In genomic region chr7:1425292-1426136, GRCh38 we compare ENCODE assay signal across 15 cellular contexts. TPM values are rescaled to one million over a fixed set of nuclear protein-coding genes. Genes with fewer than 3 reads are reported as not detected.
DNase-seq lines count a peak whose midpoint lies in the region; ATAC-seq, FAIRE-seq and TF ChIP-seq lines count a peak whose summit lies in the region.
"Had no signal": no experiment of that assay in that cellular context is flagged by ENCODE, and none has a peak within 500 bp of the region (broad histone marks: within the 10 kb centered on the region; RNA-seq: fewer than 3 reads in every experiment).

No MANE protein-coding gene starts in this region.

- peaks cover 47% of the 10 kb centered on the region for H3K36me3 Mint-ChIP-seq in Calu3 (ENCODE audit: insufficient read depth, unreplicated experiment)
- no peaks in the 10 kb centered on the region for H3K36me3 Mint-ChIP-seq in CD8-positive, alpha-beta memory T cell

- no TSS peak for BruUV-seq in Calu3 (replicated peaks; lab: Mats Ljungman, UMichigan)

- TF ChIP-seq CTCF in Calu3 (IDR thresholded peaks at IDR 0.05; ENCODE audit: unreplicated experiment) (no peak), RWPE2 (IDR thresholded peaks at IDR 0.05; ENCODE audit: poor library complexity, severe bottlenecking) (no peak), keratinocyte (optimal IDR thresholded peaks at IDR 0.05 in 1 of 3, IDR thresholded peaks at IDR 0.05 in 1 of 3, conservative IDR thresholded peaks at IDR 0.05 in 1 of 3; ENCODE audit: extremely low read depth in 1 of 3, insufficient read depth in 2 of 3, low read length in 3 of 3) (no peak)

- dilution Hi-C loops in keratinocyte (cut with MboI; ENCODE audit: extremely low pct_ligation_motif_present, low sequenced_read_pairs) = no loop called here

- H3K4me1 Mint-ChIP-seq in Calu3 (ENCODE audit: low read depth, unreplicated experiment) = no peaks in the 10 kb centered on the region
- no peaks in the 10 kb centered on the region for H3K4me1 Mint-ChIP-seq in CD8-positive, alpha-beta memory T cell

- H3K4me1 ChIP-seq in RWPE2 (ENCODE audit: insufficient read depth, poor library complexity, severe bottlenecking) = no peaks in the 10 kb centered on the region
- peaks cover 3% of the 10 kb centered on the region for H3K4me1 ChIP-seq in keratinocyte (ENCODE audit: control insufficient read depth, extremely low read depth, insufficient read depth, low read length)
- no peaks in the 10 kb centered on the region for H3K4me1 ChIP-seq in CD8-positive, alpha-beta memory T cell (ENCODE audit: insufficient read depth, low read length)
- H3K4me1 ChIP-seq: SJSA1 had no signal

- intact Hi-C loops in Calu3 (cut with micrococcal nuclease; ENCODE audit: unreplicated experiment) = no loop called here

- H3K27me3 Mint-ChIP-seq in Calu3 (ENCODE audit: unreplicated experiment) = peaks cover 84% of the 10 kb centered on the region
- H3K27me3 Mint-ChIP-seq in CD8-positive, alpha-beta memory T cell = peaks cover 6 to 7% of the 10 kb centered on the region in 2 donors

- ATAC-seq in RWPE2 (ENCODE audit: low read depth) (0 out of 3 replicates have a peak, but pooled peaks have one; percentile 30), GM18511 (IDR thresholded peaks at IDR 0.05; ENCODE audit: unreplicated experiment) (no peak)
- ATAC-seq: sciatic nerve had no signal

- no peak overlapping the region for H3K4me3 Mint-ChIP-seq in Calu3 (ENCODE audit: low read depth, unreplicated experiment)
- H3K4me3 Mint-ChIP-seq in CD8-positive, alpha-beta memory T cell = no peak overlapping the region
- H3K4me3 Mint-ChIP-seq: activated T-cell treated with anti-CD3 and anti-CD28 coated beads, Interleukin-2, amount 50 U/mL, for 4 hours had no signal

- H3K27ac Mint-ChIP-seq in Calu3 (ENCODE audit: unreplicated experiment) = no peak overlapping the region
- H3K27ac Mint-ChIP-seq in CD8-positive, alpha-beta memory T cell = no peak overlapping the region
- H3K27ac Mint-ChIP-seq: naive B cell had no signal

- H3K36me3 ChIP-seq in RWPE2 (ENCODE audit: low read depth) (no peaks in the 10 kb centered on the region), keratinocyte (ENCODE audit: control insufficient read depth in 2 of 2, extremely low read depth in 1 of 2, insufficient read depth in 2 of 2, low read length in 2 of 2) (no peaks in the 10 kb centered on the region)
- H3K36me3 ChIP-seq in CD8-positive, alpha-beta memory T cell (ENCODE audit: insufficient read depth, low read length) = no peaks in the 10 kb centered on the region
- H3K36me3 ChIP-seq: SJSA1 had no signal

- no peak overlapping the region for H3K9ac ChIP-seq in keratinocyte (ENCODE audit: control insufficient read depth, extremely low read depth, insufficient read depth, low read length)

- no peak overlapping the region for H2AFZ ChIP-seq in keratinocyte (ENCODE audit: control insufficient read depth, low read length)

- DNase-seq in Calu3 (peak; percentile 42), GM19240 (ENCODE audit: insufficient read length, low spot score) (peak; percentile 39), RWPE2 (ENCODE audit: low spot score) (no peak), keratinocyte (ENCODE audit: low read depth, low spot score) (no peak), superior temporal gyrus (ENCODE audit: extremely low spot score) (no peak)
- DNase-seq in CD8-positive, alpha-beta memory T cell = no peak
- DNase-seq: activated CD4-positive, CD25-positive, alpha-beta regulatory T cell treated with anti-CD3 and anti-CD28 coated beads, Interleukin-2, amount 50 U/mL, for 72 hours; activated T-cell treated with anti-CD3 and anti-CD28 coated beads, Interleukin-2, amount 50 U/mL, for 4 hours; aorta; foreskin melanocyte; KG1; naive B cell had no signal

- peaks cover 14% of the 10 kb centered on the region for H3K27me3 ChIP-seq in RWPE2 (ENCODE audit: insufficient read depth, poor library complexity, severe bottlenecking)
- peaks cover 29% of the 10 kb centered on the region for H3K27me3 ChIP-seq in keratinocyte (ENCODE audit: control insufficient read depth, extremely low read depth, insufficient read depth, low read length)
- no peaks in the 10 kb centered on the region for H3K27me3 ChIP-seq in CD8-positive, alpha-beta memory T cell (ENCODE audit: insufficient read depth, low read length, poor library complexity, severe bottlenecking)

- no peaks in the 10 kb centered on the region for H3K9me1 ChIP-seq in keratinocyte (ENCODE audit: control insufficient read depth, extremely low read depth, insufficient read depth, low read length)

- H4K20me1 ChIP-seq in keratinocyte (ENCODE audit: control insufficient read depth, extremely low read depth, insufficient read depth, low read length) = no peaks in the 10 kb centered on the region

- H3K4me2 ChIP-seq in keratinocyte (ENCODE audit: control insufficient read depth, extremely low read depth, insufficient read depth, low read depth, low read length) = no peak overlapping the region

- CTCF ChIA-PET in Calu3 (lab: Charles Lee) = interaction anchor here (1.2 kb wide), 1 partner anchor 223 kb away, joined by 6 read pairs; no protein-coding TSS in a partner anchor
- CTCF ChIA-PET in CD8-positive, alpha-beta memory T cell (lab: Charles Lee) = interaction anchor here (0.6 kb wide), 1 partner anchor 13 kb away, joined by 3 read pairs; no protein-coding TSS in a partner anchor

- H3K27ac ChIP-seq in RWPE2 (ENCODE audit: poor library complexity, severe bottlenecking) (no peak overlapping the region), keratinocyte (ENCODE audit: control insufficient read depth, insufficient read depth, low read length) (no peak overlapping the region)
- H3K27ac ChIP-seq in CD8-positive, alpha-beta memory T cell (ENCODE audit: low read depth, low read length) = no peak overlapping the region
- H3K27ac ChIP-seq: SJSA1 had no signal

- POLR2A ChIA-PET in CD8-positive, alpha-beta memory T cell (lab: Charles Lee) = no interaction called here

- peak; percentile 41 for FAIRE-seq in keratinocyte (lab: Jason Lieb, UNC)

- H3K9me3 Mint-ChIP-seq in Calu3 (ENCODE audit: low read depth, unreplicated experiment) = no peaks in the 10 kb centered on the region
- H3K9me3 Mint-ChIP-seq in CD8-positive, alpha-beta memory T cell = no peaks in the 10 kb centered on the region
- H3K9me3 Mint-ChIP-seq: activated T-cell treated with anti-CD3 and anti-CD28 coated beads, Interleukin-2, amount 50 U/mL, for 4 hours had no signal

- H3K4me3 ChIP-seq in RWPE2 (ENCODE audit: severe bottlenecking) (no peak overlapping the region), keratinocyte (ENCODE audit: control insufficient read depth in 2 of 3, extremely low read depth in 1 of 3, insufficient read depth in 2 of 3, low read depth in 1 of 3, low read length in 3 of 3) (no peak overlapping the region)
- H3K4me3 ChIP-seq in CD8-positive, alpha-beta memory T cell (ENCODE audit: low read length) = no peak overlapping the region
- H3K4me3 ChIP-seq: SJSA1 had no signal

- H3K9me3 ChIP-seq in RWPE2 (ENCODE audit: severe bottlenecking) (no peaks in the 10 kb centered on the region), keratinocyte (ENCODE audit: control insufficient read depth, low read depth, low read length) (no peaks in the 10 kb centered on the region)
- H3K9me3 ChIP-seq in CD8-positive, alpha-beta memory T cell (ENCODE audit: low read length) = no peaks in the 10 kb centered on the region
- H3K9me3 ChIP-seq: SJSA1 had no signal

- no peaks in the 10 kb centered on the region for H3K79me2 ChIP-seq in keratinocyte (ENCODE audit: control insufficient read depth, insufficient read depth, low read length)

RNA-seq across cellular contexts. Expression of gene MICALL2, which starts 33.8 kb away (rescaled TPM):
- 162 and 176 TPM in 2 replicates for total RNA-seq in Calu3 (2022)
- polyA plus RNA-seq in keratinocyte = 10.4 to 24.5 TPM (median 11.7 TPM) in 3 replicates
- 28.1 TPM for polyA plus RNA-seq in keratinocyte (2011; ENCODE audit: low read depth)
- polyA plus RNA-seq in keratinocyte (2011; cell fraction: cytosol; rRNA removed) = 2.8 and 8.9 TPM in 2 replicates
- 72.6 and 111 TPM in 2 replicates for polyA plus RNA-seq in keratinocyte (2011; cell fraction: nucleus; rRNA removed)
- polyA plus RNA-seq in keratinocyte (2012; ENCODE audit: low replicate concordance) = 17.4 and 20.1 TPM in 2 replicates
- 10.1 to 23.3 TPM (median 22.6 TPM) in 3 replicates for polyA minus RNA-seq in keratinocyte
- 18.8 TPM for polyA minus RNA-seq in keratinocyte (2011; cell fraction: cytosol; rRNA and poly(A)+ RNA removed)
- polyA minus RNA-seq in keratinocyte (2011; cell fraction: nucleus; rRNA and poly(A)+ RNA removed) = 34.1 and 38.5 TPM in 2 replicates
- total RNA-seq in CD8-positive, alpha-beta memory T cell = 1 to 10 TPM; 2.1 to 2.3 TPM
- 0.71 TPM for polyA plus RNA-seq in CD8-positive, alpha-beta memory T cell

Comparison
In these comparisons a context has a peak if more than half of its experiments do, and no peak if none do; other contexts are left out.
1. DNase-seq: peak in Calu3 (single experiment) and GM19240 (single experiment); none in RWPE2 (single experiment), keratinocyte (single experiment), CD8-positive, alpha-beta memory T cell (0 of 5) and superior temporal gyrus (single experiment).
2. RNA of gene MICALL2, which starts 33.8 kb away (total RNA-seq): 162 to 176 TPM in Calu3; 2.1 to 2.3 TPM in CD8-positive, alpha-beta memory T cell; every median in the first group is over 10 times any median in the second.